Comparison of ENCODE assay signal across 12 cellular contexts in the genomic region with DNA sequence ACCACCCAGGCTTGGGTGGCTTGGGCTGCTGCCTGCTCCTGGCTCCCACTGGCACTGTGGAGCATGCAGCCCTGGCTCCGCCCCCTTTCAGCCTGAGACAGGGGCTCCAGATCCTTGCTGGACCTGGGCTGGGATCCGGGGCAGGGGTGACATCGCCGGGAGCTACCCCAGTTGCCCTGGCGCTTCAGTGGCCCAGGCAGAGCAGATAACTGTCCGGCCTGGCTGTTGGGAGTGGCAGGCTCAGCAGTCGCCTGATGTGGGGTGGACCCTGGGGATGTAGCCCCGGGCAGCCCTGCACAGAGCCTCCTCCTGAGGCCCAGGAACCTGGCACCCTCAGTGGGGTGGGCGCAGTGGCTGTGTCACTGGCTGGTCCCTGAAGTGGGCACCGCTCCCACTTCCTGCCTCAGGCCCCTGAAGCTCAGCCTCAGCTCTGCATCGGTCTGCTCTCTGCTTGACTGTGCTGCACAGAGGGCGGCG. TPM values are rescaled to one million over a fixed set of nuclear protein-coding genes. Genes with fewer than 3 reads are reported as not detected.
A peak's percentile ranks its signal among the peaks of the same experiment; 100 is the strongest.
DNase-seq lines count a peak whose midpoint lies in the region; ATAC-seq and TF ChIP-seq lines count a peak whose summit lies in the region.
"Had no signal": no experiment of that assay in that cellular context is flagged by ENCODE, and none has a peak within 500 bp of the region (broad histone marks: within the 10 kb centered on the region; RNA-seq: fewer than 3 reads in every experiment).

No MANE protein-coding gene starts in this region.

- H4K91ac ChIP-seq in H9 (ENCODE audit: insufficient read length, low read depth, low read length) = no peak overlapping the region

- H3K4ac ChIP-seq in H9 (ENCODE audit: low read depth, low read length) = no peak overlapping the region

- H2BK5ac ChIP-seq in H9 (ENCODE audit: insufficient read length, low read length) = no peak overlapping the region

- H3K27ac Mint-ChIP-seq in H9 (no peak overlapping the region), nephron progenitor cell (no peak overlapping the region)
- H3K27ac Mint-ChIP-seq: activated naive CD4-positive, alpha-beta T cell treated with anti-CD3 and anti-CD28 coated beads, Interleukin-2, amount 10 ng/mL, durations not matched to agents 7 days and 5 days had no signal

- H3K4me2 ChIP-seq in H9 (ENCODE audit: insufficient read depth, insufficient read length, low read length) (no peak overlapping the region), OCI-LY1 (ENCODE audit: low read length) (peak overlapping the region; percentile 32; the same call in 1 of the 2 replicates), OCI-LY7 (ENCODE audit: low read length) (no peak overlapping the region)

- H3K79me2 ChIP-seq in H9 (ENCODE audit: insufficient read depth, low read length) (no peaks in the 10 kb centered on the region), OCI-LY1 (ENCODE audit: insufficient read depth, low read length) (peaks cover 52% of the 10 kb centered on the region), OCI-LY7 (ENCODE audit: insufficient read depth, low read depth, low read length) (peaks cover 100% of the 10 kb centered on the region)

- H3K18ac ChIP-seq in H9 (ENCODE audit: insufficient read length, low read depth, low read length) = no peak overlapping the region

- H3K4me1 Mint-ChIP-seq in H9 (peaks cover 35 to 45% of the 10 kb centered on the region in 2 experiments), nephron progenitor cell (peaks cover 36% of the 10 kb centered on the region)

- no CpG with 5 or more reads among the region's 13 CpGs for WGBS in H9 (ENCODE audit: extremely low coverage, insufficient read length, low lambda C conversion rate)

- H4K20me1 ChIP-seq in H9 (ENCODE audit: control insufficient read depth, insufficient read depth, insufficient read length) (no peaks in the 10 kb centered on the region), OCI-LY1 (ENCODE audit: insufficient read depth, low read length) (no peaks in the 10 kb centered on the region), OCI-LY7 (ENCODE audit: insufficient read depth, low read length) (peaks cover 23% of the 10 kb centered on the region)

- no peak overlapping the region for H4K5ac ChIP-seq in H9 (ENCODE audit: insufficient read length, low read depth, low read length)

- H3K56ac ChIP-seq in H9 (ENCODE audit: insufficient read length, low read depth, low read length) = no peak overlapping the region

- H3K27me3 ChIP-seq in H9 (ENCODE audit: insufficient read depth, low read length) (no peaks in the 10 kb centered on the region), OCI-LY1 (ENCODE audit: insufficient read depth, low read length) (no peaks in the 10 kb centered on the region)

- TF ChIP-seq CTCF in H9 (conservative IDR thresholded peaks at IDR 0.05) (no peak), OCI-LY1 (IDR thresholded peaks at IDR 0.05; ENCODE audit: low read length) (no peak), nephron progenitor cell (IDR thresholded peaks at IDR 0.05) (no peak), OCI-LY7 (conservative IDR thresholded peaks at IDR 0.05; ENCODE audit: low read length) (no peak), foreskin fibroblast (IDR thresholded peaks at IDR 0.05; ENCODE audit: low read depth, low read length) (no peak)

- no peak overlapping the region for H3K23ac ChIP-seq in H9 (ENCODE audit: insufficient read length, low read depth, low read length)

- H2BK120ac ChIP-seq in H9 (ENCODE audit: low read depth, low read length, poor library complexity, severe bottlenecking) = no peak overlapping the region

- no peak overlapping the region for H3T11ph ChIP-seq in H9 (ENCODE audit: low read length)

- TF ChIP-seq POLR2A in GM18505 (IDR thresholded peaks at IDR 0.05; ENCODE audit: borderline replicate concordance, extremely low read depth, insufficient read depth, insufficient read length) = no peak

- H3K9me3 Mint-ChIP-seq in H9 = no peaks in the 10 kb centered on the region
- H3K9me3 Mint-ChIP-seq in nephron progenitor cell = no peaks in the 10 kb centered on the region
- H3K9me3 Mint-ChIP-seq: activated naive CD4-positive, alpha-beta T cell treated with anti-CD3 and anti-CD28 coated beads, Interleukin-2, amount 10 ng/mL, durations not matched to agents 7 days and 5 days; naive B cell had no signal

- H3K27ac ChIP-seq in H9 (ENCODE audit: insufficient read length, low read depth, low read length) (no peak overlapping the region), OCI-LY1 (ENCODE audit: low read depth, low read length, poor library complexity, severe bottlenecking) (peak overlapping the region; percentile 57), OCI-LY7 (ENCODE audit: low read depth, low read length, poor library complexity, severe bottlenecking) (no peak overlapping the region)

- H3K36me3 ChIP-seq in OCI-LY1 (ENCODE audit: insufficient read depth, low read length) (peaks cover 4% of the 10 kb centered on the region; the same call in 1 of the 2 replicates), OCI-LY7 (ENCODE audit: insufficient read depth, low read length) (peaks cover 75% of the 10 kb centered on the region)

- ATAC-seq in GM18505 (IDR thresholded peaks at IDR 0.05; ENCODE audit: unreplicated experiment) = peak; percentile 24

- H3K36me3 Mint-ChIP-seq in H9 (ENCODE audit: insufficient read depth in 1 of 3, low read depth in 3 of 3) (peaks cover 0 to 3% (median 2%) of the 10 kb centered on the region in 3 experiments; a peak in 1 of 7 replicates), nephron progenitor cell (ENCODE audit: low read depth) (peaks cover 6% of the 10 kb centered on the region)

- H3K79me1 ChIP-seq in H9 (ENCODE audit: insufficient read depth, low read depth, low read length, poor library complexity, severe bottlenecking) = no peaks in the 10 kb centered on the region

- peak overlapping the region; percentile 10 for H3K4me3 ChIP-seq in OCI-LY1 (ENCODE audit: low read depth, low read length, poor library complexity, severe bottlenecking)
- no peak overlapping the region for H3K4me3 ChIP-seq in OCI-LY7 (ENCODE audit: low read depth, low read length, poor library complexity, severe bottlenecking)
- no peak overlapping the region for H3K4me3 ChIP-seq in foreskin fibroblast (ENCODE audit: low read depth in 1 of 2, low read length in 2 of 2)

- POLR2A ChIA-PET in OCI-LY7 (lab: Charles Lee) = interaction anchor here (1.2 kb wide), 2 partner anchors 8 to 12 kb away, joined by 3 to 5 read pairs; no protein-coding TSS in a partner anchor

- H2BK12ac ChIP-seq in H9 (ENCODE audit: insufficient read length, low read depth, low read length) = no peak overlapping the region

- H3K23me2 ChIP-seq in H9 (ENCODE audit: insufficient read length, low read depth, low read length, poor library complexity, severe bottlenecking) = no peaks in the 10 kb centered on the region

- CTCF ChIA-PET in OCI-LY7 (lab: Charles Lee; ENCODE audit: unreplicated experiment) = no interaction called here

- BruUV-seq in OCI-LY7 (replicated peaks; lab: Mats Ljungman, UMichigan) = no TSS peak

- H3K4me1 ChIP-seq in H9 (ENCODE audit: insufficient read depth, low read length) (peaks cover 5% of the 10 kb centered on the region; the same call in 1 of the 2 replicates), OCI-LY1 (ENCODE audit: insufficient read depth, low read length, severe bottlenecking) (peaks cover 19% of the 10 kb centered on the region), OCI-LY7 (ENCODE audit: insufficient read depth, low read length, poor library complexity, severe bottlenecking) (peaks cover 21% of the 10 kb centered on the region)

- no peak overlapping the region for H2AK5ac ChIP-seq in H9 (ENCODE audit: insufficient read length, low read length)

- no peak overlapping the region for H3K9ac ChIP-seq in H9 (ENCODE audit: extremely low read depth, insufficient read length, low read length)
- no peak overlapping the region; the same call in 1 of the 2 replicates for H3K9ac ChIP-seq in OCI-LY1 (ENCODE audit: low read length)

- H3K9me2 ChIP-seq in OCI-LY1 (ENCODE audit: low read depth, low read length) (no peaks in the 10 kb centered on the region), OCI-LY7 (ENCODE audit: insufficient read depth, low read length) (no peaks in the 10 kb centered on the region)

- no peak overlapping the region for H4K8ac ChIP-seq in H9 (replicated peaks; ENCODE audit: insufficient read length, low read depth, low read length)

- H3F3A ChIP-seq in OCI-LY1 (ENCODE audit: insufficient read depth, low read length) = no peaks in the 10 kb centered on the region

- H2BK20ac ChIP-seq in H9 (ENCODE audit: low read depth, low read length, poor library complexity, severe bottlenecking) = no peak overlapping the region

- no peak overlapping the region for H3K4me3 Mint-ChIP-seq in H9
- no peak overlapping the region for H3K4me3 Mint-ChIP-seq in nephron progenitor cell
- H3K4me3 Mint-ChIP-seq: activated naive CD4-positive, alpha-beta T cell treated with anti-CD3 and anti-CD28 coated beads, Interleukin-2, amount 10 ng/mL, durations not matched to agents 7 days and 5 days had no signal

- no peaks in the 10 kb centered on the region for H3K9me3 ChIP-seq in H9 (ENCODE audit: control insufficient read depth, low read depth, low read length)
- H3K9me3 ChIP-seq in OCI-LY1 (ENCODE audit: low read length) = no peaks in the 10 kb centered on the region
- no peaks in the 10 kb centered on the region for H3K9me3 ChIP-seq in OCI-LY7 (ENCODE audit: low read length)

- H2BK15ac ChIP-seq in H9 (ENCODE audit: low read depth, low read length) = no peak overlapping the region

- H2AFZ ChIP-seq in H9 (ENCODE audit: low read length) (no peak overlapping the region), OCI-LY1 (ENCODE audit: low read length) (no peak overlapping the region), OCI-LY7 (ENCODE audit: low read length) (no peak overlapping the region)

- H3K27me3 Mint-ChIP-seq in H9 (ENCODE audit: low read depth) (no peaks in the 10 kb centered on the region; the same call in 1 of the 2 replicates), nephron progenitor cell (ENCODE audit: low read depth, poor library complexity) (peaks cover 6% of the 10 kb centered on the region)
- H3K27me3 Mint-ChIP-seq: activated naive CD4-positive, alpha-beta T cell treated with anti-CD3 and anti-CD28 coated beads, Interleukin-2, amount 10 ng/mL, durations not matched to agents 7 days and 5 days; naive B cell had no signal

- intact Hi-C loops in OCI-LY7 (cut with micrococcal nuclease; ENCODE audit: unreplicated experiment) = no loop called here

- H3K14ac ChIP-seq in H9 (ENCODE audit: insufficient read depth, low read length) = no peak overlapping the region

- DNase-seq in H9 (peak; percentile 44), nephron progenitor cell (peak; percentile 25), OCI-LY7 (ENCODE audit: low spot score) (no peak), NCI-H524 (lab: John Stamatoyannopoulos, UW) (no peak), SKM-1 (lab: John Stamatoyannopoulos, UW; ENCODE audit: unreplicated experiment) (no peak), foreskin fibroblast (no peak)
- DNase-seq: activated naive CD4-positive, alpha-beta T cell treated with anti-CD3 and anti-CD28 coated beads, Interleukin-2, amount 10 ng/mL, durations not matched to agents 7 days and 5 days; DMS 273 treated with DMSO at 0.1 percent for 48 hours; effector memory CD4-positive, alpha-beta T cell; naive B cell had no signal

RNA-seq across cellular contexts. Expression of gene FUT8, which starts 57.9 kb away (rescaled TPM):
- 43.9 and 44.3 TPM in 2 replicates for total RNA-seq in H9 (2021)
- total RNA-seq in OCI-LY7 (2014; rRNA removed; shearing (Covaris generic)) = 90.3 and 128 TPM in 2 replicates
- 157 and 174 TPM in 2 replicates for total RNA-seq in OCI-LY7 (2022)

Comparison
In these comparisons a context has a peak if more than half of its experiments do, and no peak if none do; other contexts are left out.
1. DNase-seq: peak in H9 (single experiment) and nephron progenitor cell (single experiment); none in OCI-LY7 (single experiment), NCI-H524 (0 of 2), SKM-1 (single experiment) and foreskin fibroblast (0 of 2).